Comparison of ENCODE assay signal across 1 cellular context in the genomic region with DNA sequence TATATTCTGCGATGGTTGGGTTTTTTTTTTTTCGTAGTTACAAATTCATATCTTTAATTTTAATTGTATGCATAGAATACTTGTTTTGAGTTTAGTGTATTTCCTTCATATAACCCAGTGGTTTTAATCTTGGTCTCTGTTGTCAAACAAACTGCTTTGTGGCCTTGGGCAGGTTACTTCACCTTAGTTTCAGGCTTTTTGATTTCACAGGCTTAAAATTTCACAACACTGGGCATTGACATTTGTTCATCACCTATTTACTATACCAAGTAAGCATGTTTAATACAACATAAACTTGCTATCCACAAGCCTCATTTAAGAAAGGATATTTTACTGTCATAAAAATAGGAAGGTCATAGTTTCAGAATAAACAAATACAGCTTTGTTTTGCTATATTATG.
A peak's percentile ranks its signal among the peaks of the same experiment; 100 is the strongest.
TF ChIP-seq lines count a peak whose summit lies in the region.

No MANE protein-coding gene starts in this region.

TF ChIP-seq in HepG2, 621 proteins besides CTCF, POLR2A, EP300 and RAD21:
- TF ChIP-seq, protein P1, sequence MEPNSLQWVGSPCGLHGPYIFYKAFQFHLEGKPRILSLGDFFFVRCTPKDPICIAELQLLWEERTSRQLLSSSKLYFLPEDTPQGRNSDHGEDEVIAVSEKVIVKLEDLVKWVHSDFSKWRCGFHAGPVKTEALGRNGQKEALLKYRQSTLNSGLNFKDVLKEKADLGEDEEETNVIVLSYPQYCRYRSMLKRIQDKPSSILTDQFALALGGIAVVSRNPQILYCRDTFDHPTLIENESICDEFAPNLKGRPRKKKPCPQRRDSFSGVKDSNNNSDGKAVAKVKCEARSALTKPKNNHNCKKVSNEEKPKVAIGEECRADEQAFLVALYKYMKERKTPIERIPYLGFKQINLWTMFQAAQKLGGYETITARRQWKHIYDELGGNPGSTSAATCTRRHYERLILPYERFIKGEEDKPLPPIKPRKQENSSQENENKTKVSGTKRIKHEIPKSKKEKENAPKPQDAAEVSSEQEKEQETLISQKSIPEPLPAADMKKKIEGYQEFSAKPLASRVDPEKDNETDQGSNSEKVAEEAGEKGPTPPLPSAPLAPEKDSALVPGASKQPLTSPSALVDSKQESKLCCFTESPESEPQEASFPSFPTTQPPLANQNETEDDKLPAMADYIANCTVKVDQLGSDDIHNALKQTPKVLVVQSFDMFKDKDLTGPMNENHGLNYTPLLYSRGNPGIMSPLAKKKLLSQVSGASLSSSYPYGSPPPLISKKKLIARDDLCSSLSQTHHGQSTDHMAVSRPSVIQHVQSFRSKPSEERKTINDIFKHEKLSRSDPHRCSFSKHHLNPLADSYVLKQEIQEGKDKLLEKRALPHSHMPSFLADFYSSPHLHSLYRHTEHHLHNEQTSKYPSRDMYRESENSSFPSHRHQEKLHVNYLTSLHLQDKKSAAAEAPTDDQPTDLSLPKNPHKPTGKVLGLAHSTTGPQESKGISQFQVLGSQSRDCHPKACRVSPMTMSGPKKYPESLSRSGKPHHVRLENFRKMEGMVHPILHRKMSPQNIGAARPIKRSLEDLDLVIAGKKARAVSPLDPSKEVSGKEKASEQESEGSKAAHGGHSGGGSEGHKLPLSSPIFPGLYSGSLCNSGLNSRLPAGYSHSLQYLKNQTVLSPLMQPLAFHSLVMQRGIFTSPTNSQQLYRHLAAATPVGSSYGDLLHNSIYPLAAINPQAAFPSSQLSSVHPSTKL (CRISPR knock-in tag; IDR thresholded peaks at IDR 0.05) = peak; percentile 35; the same call in 1 of the 2 replicates
- TF ChIP-seq FOXP1 (IDR thresholded peaks at IDR 0.05) (no peak), FOXP1 (CRISPR knock-in tag; IDR thresholded peaks at IDR 0.05) (0 out of 2 replicates have a peak, but pooled peaks have one; percentile 11), GATAD2A (CRISPR knock-in tag; IDR thresholded peaks at IDR 0.05) (peak; percentile 48; the same call in 1 of the 2 replicates), ELF3 (CRISPR knock-in tag; IDR thresholded peaks at IDR 0.05) (no peak), CEBPB (IDR thresholded peaks at IDR 0.05; ENCODE audit: borderline replicate concordance, low read depth, low read length) (peak; percentile 85), MAFK (conservative IDR thresholded peaks at IDR 0.05 in 1 of 2, IDR thresholded peaks at IDR 0.05 in 1 of 2; ENCODE audit: low read length in 2 of 2) (no peak), ZNF850 (CRISPR knock-in tag; conservative IDR thresholded peaks at IDR 0.05) (no peak), CEBPG (CRISPR knock-in tag; IDR thresholded peaks at IDR 0.05) (peak; percentile 59)
- TF ChIP-seq, protein P2, sequence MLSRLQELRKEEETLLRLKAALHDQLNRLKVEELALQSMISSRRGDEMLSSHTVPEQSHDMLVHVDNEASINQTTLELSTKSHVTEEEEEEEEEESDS (CRISPR knock-in tag; IDR thresholded peaks at IDR 0.05; ENCODE audit: borderline replicate concordance) = no peak
